ENCODE assay signal across 7 cellular contexts in genomic region chr10:22252801-22253577, GRCh38.
DNase-seq lines count a peak whose midpoint lies in the region; ATAC-seq lines count a peak whose summit lies in the region.

No MANE protein-coding gene starts in this region.

- peaks cover 25% of the 10 kb centered on the region for H3K27me3 Mint-ChIP-seq in stimulated activated naive CD8-positive, alpha-beta T cell treated with anti-CD3 and anti-CD28 coated beads, Interleukin-15, Interleukin-2, amounts not matched to agents 100 ng/mL and 50 ng/mL, for 24 hours

- no peaks in the 10 kb centered on the region for H3K27me3 ChIP-seq in muscle layer of colon (ENCODE audit: control insufficient read depth in 1 of 2, insufficient read depth in 2 of 2, low read length in 2 of 2)

- H3K36me3 Mint-ChIP-seq in stimulated activated naive CD8-positive, alpha-beta T cell treated with anti-CD3 and anti-CD28 coated beads, Interleukin-15, Interleukin-2, amounts not matched to agents 100 ng/mL and 50 ng/mL, for 24 hours (ENCODE audit: low read depth), result no peaks in the 10 kb centered on the region

- H3K4me3 ChIP-seq in muscle layer of colon (ENCODE audit: low read depth in 1 of 2, low read length in 2 of 2), result peak overlapping the region; percentile 72 to 78

- peak overlapping the region; percentile 90 for H3K9ac ChIP-seq in muscle layer of colon (ENCODE audit: low read length)

- H3K27ac ChIP-seq in epithelial cell of prostate, result peak overlapping the region; percentile 65
- peak overlapping the region; percentile 88 for H3K27ac ChIP-seq in muscle layer of colon (ENCODE audit: low read depth, low read length)

- no peaks in the 10 kb centered on the region for H3K36me3 ChIP-seq in muscle layer of colon (ENCODE audit: insufficient read depth, low read length)

- peaks cover 5% of the 10 kb centered on the region for H3K4me1 ChIP-seq in muscle layer of colon (ENCODE audit: insufficient read depth, low read length)

- no peaks in the 10 kb centered on the region for H3K9me3 ChIP-seq in muscle layer of colon (ENCODE audit: low read length)

- DNase-seq in activated CD8-positive, alpha-beta memory T cell treated with anti-CD3 and anti-CD28 coated beads, Interleukin-2, amount 50 U/mL, for 4 hours, result peak; percentile 47
- DNase-seq in epithelial cell of prostate (ENCODE audit: low read depth, low spot score) (no peak), NCI-H2227 (lab: John Stamatoyannopoulos, UW; ENCODE audit: unreplicated experiment) (no peak)

- peak overlapping the region; percentile 89 for H3K27ac Mint-ChIP-seq in stimulated activated naive CD8-positive, alpha-beta T cell treated with anti-CD3 and anti-CD28 coated beads, Interleukin-15, Interleukin-2, amounts not matched to agents 100 ng/mL and 50 ng/mL, for 24 hours

- H3K4me1 Mint-ChIP-seq in stimulated activated naive CD8-positive, alpha-beta T cell treated with anti-CD3 and anti-CD28 coated beads, Interleukin-15, Interleukin-2, amounts not matched to agents 100 ng/mL and 50 ng/mL, for 24 hours (ENCODE audit: low read depth), result peaks cover 35% of the 10 kb centered on the region

- H3K9me3 Mint-ChIP-seq in stimulated activated naive CD8-positive, alpha-beta T cell treated with anti-CD3 and anti-CD28 coated beads, Interleukin-15, Interleukin-2, amounts not matched to agents 100 ng/mL and 50 ng/mL, for 24 hours, result no peaks in the 10 kb centered on the region

- peak; percentile 37 for ATAC-seq in GM19324 (IDR thresholded peaks at IDR 0.05; ENCODE audit: low FRiP score, unreplicated experiment)
- peak; percentile 42 for ATAC-seq in HG03432 (IDR thresholded peaks at IDR 0.05; ENCODE audit: unreplicated experiment)

- peak overlapping the region; percentile 87 for H3K4me3 Mint-ChIP-seq in stimulated activated naive CD8-positive, alpha-beta T cell treated with anti-CD3 and anti-CD28 coated beads, Interleukin-15, Interleukin-2, amounts not matched to agents 100 ng/mL and 50 ng/mL, for 24 hours
